ENCODE assay signal across 34 cellular contexts in genomic region chr11:134981824-134982223, GRCh38.
"Had no signal": no experiment of that assay in that cellular context is flagged by ENCODE, and none has a peak within 500 bp of the region (broad histone marks: within the 10 kb centered on the region; RNA-seq: fewer than 3 reads in every experiment).

No MANE protein-coding gene starts in this region.

- DNase-seq: activated CD4-positive, alpha-beta memory T cell treated with anti-CD3 and anti-CD28 coated beads for 36 hours; activated CD4-positive, alpha-beta T cell treated with anti-CD3 and anti-CD28 coated beads for 4 hours; activated CD4-positive, alpha-beta T cell treated with anti-CD3 and anti-CD28 coated beads, Interleukin-2, amount 10 ng/mL, durations not matched to agents 24 days and 14 days; activated CD4-positive, alpha-beta T cell treated with anti-CD3 and anti-CD28 coated beads, Interleukin-2, amount 50 U/mL, for 1 hour; activated CD4-positive, alpha-beta T cell treated with anti-CD3 and anti-CD28 coated beads, Interleukin-2, amount 50 U/mL, for 4 hours; activated CD4-positive, CD25-positive, alpha-beta regulatory T cell; activated CD4-positive, CD25-positive, alpha-beta regulatory T cell treated with anti-CD3 and anti-CD28 coated beads, Interleukin-2, amount 50 U/mL, for 72 hours; activated CD8-positive, alpha-beta memory T cell treated with anti-CD3 and anti-CD28 coated beads, Interleukin-2, amount 50 U/mL, for 4 hours; activated CD8-positive, alpha-beta T cell treated with anti-CD3 and anti-CD28 coated beads for 36 hours; activated effector memory CD4-positive, alpha-beta T cell treated with anti-CD3 and anti-CD28 coated beads, Interleukin-2, amount 50 U/mL, for 16 hours; activated gamma-delta T cell treated with Interleukin-2 at 50 U/mL for 16 hours; activated naive CD4-positive, alpha-beta T cell; activated naive CD4-positive, alpha-beta T cell treated with anti-CD3 and anti-CD28 coated beads for 36 hours; activated naive CD4-positive, alpha-beta T cell treated with anti-CD3 and anti-CD28 coated beads, Interleukin-2, amount 50 U/mL, for 16 hours; activated naive CD8-positive, alpha-beta T cell treated with anti-CD3 and anti-CD28 coated beads for 36 hours; activated T-cell treated with anti-CD3 and anti-CD28 coated beads for 4 hours; activated T-cell treated with anti-CD3 and anti-CD28 coated beads, Interleukin-2, amount 50 U/mL, for 1 hour; activated T-cell treated with anti-CD3 and anti-CD28 coated beads, Interleukin-2, amount 50 U/mL, for 4 hours; activated T-cell treated with anti-CD3 and anti-CD28 coated beads, Interleukin-2, amount 50 U/mL, for 72 hours; adrenal gland; amniotic stem cell; aorta; body of pancreas; brain microvascular endothelial cell; central memory CD4-positive, alpha-beta T cell; T-cell; T-helper 2 cell; T-helper 9 cell had no signal

- H3K4me3 ChIP-seq: adrenal gland, body of pancreas, breast epithelium had no signal

- H3K9me3 Mint-ChIP-seq: activated CD4-positive, alpha-beta memory T cell treated with anti-CD3 and anti-CD28 coated beads for 36 hours; activated CD4-positive, alpha-beta T cell treated with anti-CD3 and anti-CD28 coated beads, Interleukin-2, amount 10 ng/mL, durations not matched to agents 24 days and 14 days; activated CD8-positive, alpha-beta T cell treated with anti-CD3 and anti-CD28 coated beads for 36 hours; activated naive CD4-positive, alpha-beta T cell treated with anti-CD3 and anti-CD28 coated beads for 36 hours; activated naive CD4-positive, alpha-beta T cell treated with anti-CD3 and anti-CD28 coated beads, Interleukin-2, amount 50 U/mL, for 72 hours; activated naive CD8-positive, alpha-beta T cell treated with anti-CD3 and anti-CD28 coated beads for 36 hours; activated T-cell treated with anti-CD3 and anti-CD28 coated beads, Interleukin-2, amount 50 U/mL, for 4 hours; activated T-cell treated with anti-CD3 and anti-CD28 coated beads, Interleukin-2, amount 50 U/mL, for 72 hours; activated T-helper 1 cell treated with anti-CD3 and anti-CD28 coated beads, Interleukin-12 subunit alpha, Interleukin-12 subunit beta, Interleukin-2, Interleukin-4 antibody, amounts not matched to agents 30 ng/mL and 10 ng/mL and 1 ng/mL, durations not matched to agents 14 hours and 24 hours and 36 hours; activated T-helper 17 cell treated with anti-CD3 and anti-CD28 coated beads, Interleukin-2, amount 50 U/mL, for 72 hours; T-cell; T-helper 2 cell treated with Interferon-gamma antibody and Interleukin-4, amounts not matched to agents 5 μg/mL and 100 μg/mL, for 36 hours had no signal

- H3K4me3 Mint-ChIP-seq: activated CD4-positive, alpha-beta memory T cell treated with anti-CD3 and anti-CD28 coated beads for 36 hours; activated CD4-positive, alpha-beta T cell treated with anti-CD3 and anti-CD28 coated beads, Interleukin-2, amount 10 ng/mL, durations not matched to agents 24 days and 14 days; activated CD8-positive, alpha-beta T cell treated with anti-CD3 and anti-CD28 coated beads for 36 hours; activated naive CD4-positive, alpha-beta T cell treated with anti-CD3 and anti-CD28 coated beads for 36 hours; activated naive CD8-positive, alpha-beta T cell treated with anti-CD3 and anti-CD28 coated beads for 36 hours; activated T-cell treated with anti-CD3 and anti-CD28 coated beads, Interleukin-2, amount 50 U/mL, for 4 hours; activated T-cell treated with anti-CD3 and anti-CD28 coated beads, Interleukin-2, amount 50 U/mL, for 72 hours; activated T-helper 1 cell treated with anti-CD3 and anti-CD28 coated beads, Interleukin-12 subunit alpha, Interleukin-12 subunit beta, Interleukin-2, Interleukin-4 antibody, amounts not matched to agents 30 ng/mL and 10 ng/mL and 1 ng/mL, durations not matched to agents 14 hours and 24 hours and 36 hours; activated T-helper 17 cell treated with anti-CD3 and anti-CD28 coated beads, Interleukin-2, amount 50 U/mL, for 72 hours; T-cell; T-helper 2 cell treated with Interferon-gamma antibody and Interleukin-4, amounts not matched to agents 5 μg/mL and 100 μg/mL, for 36 hours had no signal

- H3K36me3 Mint-ChIP-seq: activated CD4-positive, alpha-beta memory T cell treated with anti-CD3 and anti-CD28 coated beads for 36 hours; activated naive CD4-positive, alpha-beta T cell treated with anti-CD3 and anti-CD28 coated beads, Interleukin-2, amount 50 U/mL, for 72 hours; activated naive CD8-positive, alpha-beta T cell treated with anti-CD3 and anti-CD28 coated beads for 36 hours; T-cell had no signal

- H3K4me1 Mint-ChIP-seq: activated naive CD8-positive, alpha-beta T cell treated with anti-CD3 and anti-CD28 coated beads for 36 hours had no signal

- H3K27ac ChIP-seq: adrenal gland, body of pancreas, brain microvascular endothelial cell, breast epithelium, VCaP had no signal

- H3K9me3 ChIP-seq: adrenal gland, body of pancreas, breast epithelium had no signal

- H3K36me3 ChIP-seq: adrenal gland, brain microvascular endothelial cell, breast epithelium had no signal

- H3K27ac Mint-ChIP-seq: activated CD4-positive, alpha-beta memory T cell treated with anti-CD3 and anti-CD28 coated beads for 36 hours; activated CD4-positive, alpha-beta T cell treated with anti-CD3 and anti-CD28 coated beads, Interleukin-2, amount 10 ng/mL, durations not matched to agents 24 days and 14 days; activated CD8-positive, alpha-beta T cell treated with anti-CD3 and anti-CD28 coated beads for 36 hours; activated naive CD4-positive, alpha-beta T cell treated with anti-CD3 and anti-CD28 coated beads for 36 hours; activated naive CD4-positive, alpha-beta T cell treated with anti-CD3 and anti-CD28 coated beads, Interleukin-2, amount 50 U/mL, for 72 hours; activated naive CD8-positive, alpha-beta T cell treated with anti-CD3 and anti-CD28 coated beads for 36 hours; activated T-cell treated with anti-CD3 and anti-CD28 coated beads, Interleukin-2, amount 50 U/mL, for 72 hours; activated T-helper 1 cell treated with anti-CD3 and anti-CD28 coated beads, Interleukin-12 subunit alpha, Interleukin-12 subunit beta, Interleukin-2, Interleukin-4 antibody, amounts not matched to agents 30 ng/mL and 10 ng/mL and 1 ng/mL, durations not matched to agents 14 hours and 24 hours and 36 hours; activated T-helper 17 cell treated with anti-CD3 and anti-CD28 coated beads, Interleukin-2, amount 50 U/mL, for 72 hours; T-cell; T-helper 2 cell treated with Interferon-gamma antibody and Interleukin-4, amounts not matched to agents 5 μg/mL and 100 μg/mL, for 36 hours had no signal

- H3K27me3 ChIP-seq: adrenal gland, body of pancreas, brain microvascular endothelial cell, breast epithelium had no signal

- H3K27me3 Mint-ChIP-seq: activated CD4-positive, alpha-beta T cell treated with anti-CD3 and anti-CD28 coated beads, Interleukin-2, amount 10 ng/mL, durations not matched to agents 24 days and 14 days had no signal

- H3K4me1 ChIP-seq: adrenal gland, body of pancreas, breast epithelium had no signal

- ATAC-seq: activated CD8-positive, alpha-beta T cell treated with anti-CD3 and anti-CD28 coated beads for 36 hours; activated naive CD4-positive, alpha-beta T cell treated with anti-CD3 and anti-CD28 coated beads, Interleukin-2, amount 50 U/mL, for 72 hours; activated T-cell treated with anti-CD3 and anti-CD28 coated beads, Interleukin-2, amount 50 U/mL, for 4 hours; activated T-cell treated with anti-CD3 and anti-CD28 coated beads, Interleukin-2, amount 50 U/mL, for 72 hours; activated T-helper 17 cell treated with anti-CD3 and anti-CD28 coated beads, Interleukin-2, amount 50 U/mL, for 72 hours; body of pancreas; T-cell had no signal
